In genomic region chr10:51895209-51895608, GRCh38 we compare ENCODE assay signal across 14 cellular contexts.
DNase-seq lines count a peak whose midpoint lies in the region; ATAC-seq and TF ChIP-seq lines count a peak whose summit lies in the region.
"Had no signal": no experiment of that assay in that cellular context is flagged by ENCODE, and none has a peak within 500 bp of the region (broad histone marks: within the 10 kb centered on the region; RNA-seq: fewer than 3 reads in every experiment).

No MANE protein-coding gene starts in this region.

- H3K4me1 Mint-ChIP-seq in WTC11 (peaks cover 12% of the 10 kb centered on the region), Caco-2 (ENCODE audit: low read depth, unreplicated experiment) (no peaks in the 10 kb centered on the region)

- H3K36me3 Mint-ChIP-seq in WTC11: no peaks in the 10 kb centered on the region
- no peaks in the 10 kb centered on the region for H3K36me3 Mint-ChIP-seq in Caco-2 (ENCODE audit: insufficient read depth, unreplicated experiment)

- TF ChIP-seq CTCF in omental fat pad (IDR thresholded peaks at IDR 0.05): no peak
- no peak for TF ChIP-seq CTCF in WTC11 (IDR thresholded peaks at IDR 0.05)
- TF ChIP-seq CTCF in Caco-2 (IDR thresholded peaks at IDR 0.05; ENCODE audit: insufficient read depth in 1 of 2, low read depth in 1 of 2, low read length in 1 of 2, severe bottlenecking in 1 of 2, unreplicated experiment in 1 of 2): no peak

- peaks cover 18% of the 10 kb centered on the region for H3K4me1 ChIP-seq in ACC112 (ENCODE audit: control insufficient read depth, insufficient read depth, low read length, unreplicated experiment)
- peaks cover 46% of the 10 kb centered on the region for H3K4me1 ChIP-seq in adipocyte (ENCODE audit: control insufficient read depth, insufficient read depth, low read length)
- no peaks in the 10 kb centered on the region for H3K4me1 ChIP-seq in Caco-2

- H3K9ac ChIP-seq in adipocyte (ENCODE audit: low read length): peak overlapping the region; percentile 60

- no peaks in the 10 kb centered on the region for H3K36me3 ChIP-seq in ACC112 (ENCODE audit: insufficient read depth, low read length)
- no peaks in the 10 kb centered on the region for H3K36me3 ChIP-seq in adipocyte (ENCODE audit: control insufficient read depth, insufficient read depth, low read length, severe bottlenecking)
- no peaks in the 10 kb centered on the region for H3K36me3 ChIP-seq in Caco-2 (ENCODE audit: control insufficient read depth, insufficient read depth, low read length)

- H3K79me2 ChIP-seq in ACC112 (ENCODE audit: control insufficient read depth, insufficient read depth, low read length, unreplicated experiment): no peaks in the 10 kb centered on the region

- CTCF ChIA-PET in WTC11 (lab: Charles Lee) (no interaction called here), Caco-2 (lab: Charles Lee) (no interaction called here)

- no peak overlapping the region for H2AFZ ChIP-seq in ACC112 (ENCODE audit: low read length, unreplicated experiment)

- POLR2A ChIA-PET in WTC11 (lab: Charles Lee) (no interaction called here), Caco-2 (lab: Charles Lee) (no interaction called here)

- peak overlapping the region; percentile 90 for H3K27ac ChIP-seq in ACC112 (ENCODE audit: low read depth, low read length)
- H3K27ac ChIP-seq: SK-N-MC had no signal

- DNase-seq in adipocyte (ENCODE audit: low read depth) (peak; percentile 80), fibroblast of the conjunctiva (ENCODE audit: low read depth) (peak; percentile 59), omental fat pad (ENCODE audit: low spot score) (peak; percentile 28), WTC11 (ENCODE audit: low spot score) (no peak), Caco-2 (no peak)
- DNase-seq in activated CD4-positive, alpha-beta T cell treated with anti-CD3 and anti-CD28 coated beads, Interleukin-2, amount 50 U/mL, for 1 hour: no peak
- DNase-seq: 8988T; activated CD4-positive, CD25-positive, alpha-beta regulatory T cell treated with anti-CD3 and anti-CD28 coated beads, Interleukin-2, amount 50 U/mL, for 72 hours; activated effector memory CD4-positive, alpha-beta T cell treated with Interleukin-2 at 50 U/mL for 16 hours; DMS53; NCI-H774 had no signal

- ATAC-seq in omental fat pad (ENCODE audit: low FRiP score) (peak; percentile 86), WTC11 (no peak), HG03139 (IDR thresholded peaks at IDR 0.05; ENCODE audit: unreplicated experiment) (no peak)

- H3K27me3 Mint-ChIP-seq in WTC11 (ENCODE audit: low read depth): no peaks in the 10 kb centered on the region
- H3K27me3 Mint-ChIP-seq in Caco-2 (ENCODE audit: insufficient read depth, unreplicated experiment): peaks cover 6% of the 10 kb centered on the region

- no peak overlapping the region for H3K4me3 ChIP-seq in ACC112 (ENCODE audit: low read depth, low read length)
- H3K4me3 ChIP-seq in adipocyte (ENCODE audit: low read length): peak overlapping the region; percentile 42
- no peak overlapping the region for H3K4me3 ChIP-seq in Caco-2 (ENCODE audit: low read depth, low read length)
- H3K4me3 ChIP-seq: SK-N-MC had no signal

- H3K27ac Mint-ChIP-seq in WTC11: no peak overlapping the region
- no peak overlapping the region for H3K27ac Mint-ChIP-seq in Caco-2 (ENCODE audit: unreplicated experiment)

- H3K9me3 ChIP-seq in adipocyte (ENCODE audit: control insufficient read depth, low read length) (no peaks in the 10 kb centered on the region), Caco-2 (no peaks in the 10 kb centered on the region)

- no TSS peak for BruUV-seq in Caco-2 (replicated peaks; lab: Mats Ljungman, UMichigan)

- no peak overlapping the region for H3K4me3 Mint-ChIP-seq in WTC11
- no peak overlapping the region for H3K4me3 Mint-ChIP-seq in Caco-2 (ENCODE audit: unreplicated experiment)

- intact Hi-C loops in Caco-2 (cut with micrococcal nuclease; ENCODE audit: unreplicated experiment): no loop called here

- H3K9me3 Mint-ChIP-seq in WTC11: no peaks in the 10 kb centered on the region
- no peaks in the 10 kb centered on the region for H3K9me3 Mint-ChIP-seq in Caco-2 (ENCODE audit: unreplicated experiment)

- H3K27me3 ChIP-seq in ACC112 (ENCODE audit: insufficient read depth, low read length) (no peaks in the 10 kb centered on the region), adipocyte (replicated peaks; ENCODE audit: control insufficient read depth, insufficient read depth, low read length) (no peaks in the 10 kb centered on the region), Caco-2 (replicated peaks; ENCODE audit: control insufficient read depth, insufficient read depth, low read length) (no peaks in the 10 kb centered on the region)

TF ChIP-seq in WTC11, 78 proteins besides CTCF, POLR2A, EP300 and RAD21:
- TF ChIP-seq, protein P1, sequence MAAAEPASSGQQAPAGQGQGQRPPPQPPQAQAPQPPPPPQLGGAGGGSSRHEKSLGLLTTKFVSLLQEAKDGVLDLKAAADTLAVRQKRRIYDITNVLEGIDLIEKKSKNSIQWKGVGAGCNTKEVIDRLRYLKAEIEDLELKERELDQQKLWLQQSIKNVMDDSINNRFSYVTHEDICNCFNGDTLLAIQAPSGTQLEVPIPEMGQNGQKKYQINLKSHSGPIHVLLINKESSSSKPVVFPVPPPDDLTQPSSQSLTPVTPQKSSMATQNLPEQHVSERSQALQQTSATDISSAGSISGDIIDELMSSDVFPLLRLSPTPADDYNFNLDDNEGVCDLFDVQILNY (CRISPR knock-in tag; IDR thresholded peaks at IDR 0.05): no peak
- TF ChIP-seq MYBL2 (CRISPR knock-in tag; IDR thresholded peaks at IDR 0.05) (no peak), TEAD1 (CRISPR knock-in tag; IDR thresholded peaks at IDR 0.05) (no peak), ZNF232 (CRISPR knock-in tag; IDR thresholded peaks at IDR 0.05) (no peak), ATF3 (CRISPR knock-in tag; conservative IDR thresholded peaks at IDR 0.05) (no peak), ELF4 (CRISPR knock-in tag; IDR thresholded peaks at IDR 0.05; ENCODE audit: low read depth) (no peak), IRF2 (CRISPR knock-in tag; IDR thresholded peaks at IDR 0.05; ENCODE audit: borderline replicate concordance, low read depth) (no peak), NR1H2 (CRISPR knock-in tag; IDR thresholded peaks at IDR 0.05) (no peak), ZSCAN18 (CRISPR knock-in tag; IDR thresholded peaks at IDR 0.05) (no peak), ZBTB43 (CRISPR knock-in tag; IDR thresholded peaks at IDR 0.05) (no peak), ESRRA (CRISPR knock-in tag; IDR thresholded peaks at IDR 0.05; ENCODE audit: borderline replicate concordance) (no peak), TEAD4 (CRISPR knock-in tag; IDR thresholded peaks at IDR 0.05) (no peak)
- TF ChIP-seq, protein P2, sequence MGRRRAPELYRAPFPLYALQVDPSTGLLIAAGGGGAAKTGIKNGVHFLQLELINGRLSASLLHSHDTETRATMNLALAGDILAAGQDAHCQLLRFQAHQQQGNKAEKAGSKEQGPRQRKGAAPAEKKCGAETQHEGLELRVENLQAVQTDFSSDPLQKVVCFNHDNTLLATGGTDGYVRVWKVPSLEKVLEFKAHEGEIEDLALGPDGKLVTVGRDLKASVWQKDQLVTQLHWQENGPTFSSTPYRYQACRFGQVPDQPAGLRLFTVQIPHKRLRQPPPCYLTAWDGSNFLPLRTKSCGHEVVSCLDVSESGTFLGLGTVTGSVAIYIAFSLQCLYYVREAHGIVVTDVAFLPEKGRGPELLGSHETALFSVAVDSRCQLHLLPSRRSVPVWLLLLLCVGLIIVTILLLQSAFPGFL (CRISPR knock-in tag; IDR thresholded peaks at IDR 0.05; ENCODE audit: borderline replicate concordance): no peak

Comparison
In these comparisons a context has a peak if more than half of its experiments do, and no peak if none do; other contexts are left out.
1. DNase-seq: peak in adipocyte (single experiment), fibroblast of the conjunctiva (single experiment) and omental fat pad (single experiment); none in activated CD4-positive, alpha-beta T cell treated with anti-CD3 and anti-CD28 coated beads, Interleukin-2, amount 50 U/mL, for 1 hour (single experiment), WTC11 (single experiment) and Caco-2 (0 of 2).